15 cellular contexts compared by ENCODE assay signal in the genomic region with DNA sequence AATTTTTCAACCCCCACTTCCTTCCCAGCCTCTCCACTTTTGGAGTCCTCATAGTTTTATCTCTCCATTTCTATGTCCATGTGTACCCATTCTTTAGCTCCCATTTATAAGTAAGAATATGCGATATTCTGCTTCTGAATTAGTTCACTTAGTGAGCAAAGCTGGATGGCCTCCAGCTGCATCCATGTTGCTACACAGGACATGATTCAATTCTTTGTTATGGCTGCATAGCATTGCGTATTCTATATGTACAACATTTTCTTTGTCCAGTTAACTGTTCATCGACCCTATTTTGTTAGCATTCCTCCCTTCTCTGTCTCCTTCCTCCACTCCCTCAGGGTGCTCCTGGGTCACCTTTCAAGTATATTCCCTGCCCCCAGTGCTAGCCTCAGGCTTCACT.
DNase-seq lines count a peak whose midpoint lies in the region; ATAC-seq and TF ChIP-seq lines count a peak whose summit lies in the region.
"Had no signal": no experiment of that assay in that cellular context is flagged by ENCODE, and none has a peak within 500 bp of the region (broad histone marks: within the 10 kb centered on the region; RNA-seq: fewer than 3 reads in every experiment).

No MANE protein-coding gene starts in this region.

- POLR2A ChIA-PET in RWPE1 (lab: Yijun Ruan, JAX; ENCODE audit: low non-redundant PET) = no interaction called here

- peak; percentile 24 for DNase-seq in RWPE1 (ENCODE audit: low spot score)
- DNase-seq in choroid plexus epithelial cell (ENCODE audit: low read depth) = peak; percentile 66
- peak; percentile 69 for DNase-seq in iris pigment epithelial cell (ENCODE audit: low read depth)
- DNase-seq in OCI-M1 (lab: John Stamatoyannopoulos, UW) = no peak
- no peak for DNase-seq in AML-193 (lab: John Stamatoyannopoulos, UW)
- DNase-seq: CD8-positive, alpha-beta memory T cell; DND-41; Kasumi-1; NCI-H1417; NCI-H2029 treated with DMSO at 0.1 percent for 48 hours; NCI-H526; NK-92 treated with Interleukin-12 subunit alpha and Interleukin-12 subunit beta, amount 100 ng/mL, for 24 hours had no signal

- no peak for ATAC-seq in HG03565 (IDR thresholded peaks at IDR 0.05; ENCODE audit: unreplicated experiment)
- ATAC-seq in HG02571 (IDR thresholded peaks at IDR 0.05; ENCODE audit: unreplicated experiment) = no peak

- no peak overlapping the region for H3K27ac ChIP-seq in RWPE1
- H3K27ac ChIP-seq: SK-N-MC had no signal

- TF ChIP-seq CTCF in RWPE1 (conservative IDR thresholded peaks at IDR 0.05; ENCODE audit: low read depth) = no peak
- no peak for TF ChIP-seq CTCF in choroid plexus epithelial cell (conservative IDR thresholded peaks at IDR 0.05; ENCODE audit: low read depth, low read length)

- no peak overlapping the region for H3K4me3 ChIP-seq in choroid plexus epithelial cell (ENCODE audit: low read depth, low read length)
- H3K4me3 ChIP-seq: SK-N-MC had no signal

- CTCF ChIA-PET in RWPE1 (lab: Yijun Ruan, JAX) = no interaction called here

Comparison
In these comparisons a context has a peak if more than half of its experiments do, and no peak if none do; other contexts are left out.
1. DNase-seq: peak in RWPE1 (single experiment), choroid plexus epithelial cell (single experiment) and iris pigment epithelial cell (single experiment); none in OCI-M1 (single experiment) and AML-193 (0 of 2).